ENCODE assay signal across 15 cellular contexts in genomic region chr16:81552743-81553079, GRCh38.
DNase-seq lines count a peak whose midpoint lies in the region; ATAC-seq and TF ChIP-seq lines count a peak whose summit lies in the region.
"Had no signal": no experiment of that assay in that cellular context is flagged by ENCODE, and none has a peak within 500 bp of the region (broad histone marks: within the 10 kb centered on the region; RNA-seq: fewer than 3 reads in every experiment).

No MANE protein-coding gene starts in this region.

- no peak for TF ChIP-seq EP300 in gastroesophageal sphincter (IDR thresholded peaks at IDR 0.05)

- H3K27ac ChIP-seq in CD8-positive, alpha-beta memory T cell (ENCODE audit: low read depth, low read length), result no peak overlapping the region
- H3K27ac ChIP-seq in adrenal gland, result peak overlapping the region in 4 of 5 donors; percentile 8 to 82 (median 69)
- H3K27ac ChIP-seq in gastroesophageal sphincter, result peak overlapping the region in 3 of 4 donors; percentile 54 to 69 (median 63)
- no peak overlapping the region for H3K27ac ChIP-seq in tibial artery
- H3K27ac ChIP-seq: parathyroid adenoma had no signal

- H3K27me3 ChIP-seq in CD8-positive, alpha-beta memory T cell (ENCODE audit: insufficient read depth, low read length, poor library complexity, severe bottlenecking), result no peaks in the 10 kb centered on the region
- H3K27me3 ChIP-seq in adrenal gland (no peaks in the 10 kb centered on the region), gastroesophageal sphincter (no peaks in the 10 kb centered on the region), tibial artery (no peaks in the 10 kb centered on the region)

- no peaks in the 10 kb centered on the region for H3K36me3 ChIP-seq in CD8-positive, alpha-beta memory T cell (ENCODE audit: insufficient read depth, low read length)
- H3K36me3 ChIP-seq in adrenal gland (replicated peaks in 1 of 2), result no peaks in the 10 kb centered on the region
- no peaks in the 10 kb centered on the region for H3K36me3 ChIP-seq in gastroesophageal sphincter
- H3K36me3 ChIP-seq in tibial artery, result no peaks in the 10 kb centered on the region

- no peak for ATAC-seq in gastroesophageal sphincter
- no peak for ATAC-seq in T-cell (replicated peaks in 1 of 4)
- ATAC-seq: left colon had no signal

- no peaks in the 10 kb centered on the region for H3K4me1 ChIP-seq in CD8-positive, alpha-beta memory T cell (ENCODE audit: insufficient read depth, low read length)
- H3K4me1 ChIP-seq in adrenal gland (replicated peaks in 1 of 2) (peaks cover 24 to 54% of the 10 kb centered on the region in 2 donors), gastroesophageal sphincter (peaks cover 0 to 32% (median 11%) of the 10 kb centered on the region in 3 donors), tibial artery (peaks cover 0 to 21% (median 13%) of the 10 kb centered on the region in 4 donors)
- H3K4me1 ChIP-seq: parathyroid adenoma had no signal

- no peaks in the 10 kb centered on the region for H3K9me3 Mint-ChIP-seq in CD8-positive, alpha-beta memory T cell
- H3K9me3 Mint-ChIP-seq in T-cell, result no peaks in the 10 kb centered on the region

- H3K27me3 Mint-ChIP-seq in CD8-positive, alpha-beta memory T cell, result no peaks in the 10 kb centered on the region
- H3K27me3 Mint-ChIP-seq in T-cell, result no peaks in the 10 kb centered on the region
- H3K27me3 Mint-ChIP-seq: activated CD4-positive, alpha-beta T cell treated with anti-CD3 and anti-CD28 coated beads, Interleukin-2, amount 10 ng/mL, durations not matched to agents 7 days and 5 days had no signal

- peak overlapping the region in 7 of 8 donors; percentile 63 to 98 (median 81) for H3K27ac Mint-ChIP-seq in CD8-positive, alpha-beta memory T cell
- no peak overlapping the region for H3K27ac Mint-ChIP-seq in T-cell
- H3K27ac Mint-ChIP-seq: activated CD4-positive, alpha-beta T cell treated with anti-CD3 and anti-CD28 coated beads, Interleukin-2, amount 10 ng/mL, durations not matched to agents 7 days and 5 days had no signal

- 79 to 100% (median 93%) methylated on average over 1 of the region's 1 CpG for WGBS in adrenal gland, 4 donors
- WGBS in gastroesophageal sphincter (ENCODE audit: low coverage in 1 of 2), 2 donors, result 86% methylated on average over 1 of the region's 1 CpG; no CpG with 5 or more reads in 1 of the 2 donors

- no peak overlapping the region for H3K4me3 ChIP-seq in CD8-positive, alpha-beta memory T cell (ENCODE audit: low read length)
- no peak overlapping the region for H3K4me3 ChIP-seq in adrenal gland
- no peak overlapping the region for H3K4me3 ChIP-seq in gastroesophageal sphincter
- no peak overlapping the region for H3K4me3 ChIP-seq in tibial artery

- H3K4me3 Mint-ChIP-seq in CD8-positive, alpha-beta memory T cell, result no peak overlapping the region
- no peak overlapping the region for H3K4me3 Mint-ChIP-seq in T-cell
- H3K4me3 Mint-ChIP-seq: activated CD4-positive, alpha-beta T cell treated with anti-CD3 and anti-CD28 coated beads, Interleukin-2, amount 10 ng/mL, durations not matched to agents 7 days and 5 days had no signal

- intact Hi-C loops in adrenal gland (cut with DNase I) (no loop called here), posterior vena cava (cut with DNase I) (no loop called here), tibial artery (cut with DNase I; ENCODE audit: low total_unique reads) (no loop called here)

- CTCF ChIA-PET in CD8-positive, alpha-beta memory T cell (lab: Charles Lee), result no interaction called here
- CTCF ChIA-PET in T-cell (lab: Charles Lee), result no interaction called here

- TF ChIP-seq POLR2A in adrenal gland (IDR thresholded peaks at IDR 0.05) (no peak), gastroesophageal sphincter (IDR thresholded peaks at IDR 0.05) (no peak)

- TF ChIP-seq CTCF in adrenal gland (IDR thresholded peaks at IDR 0.05) (no peak), gastroesophageal sphincter (IDR thresholded peaks at IDR 0.05) (no peak), tibial artery (IDR thresholded peaks at IDR 0.05) (no peak)

- H3K4me1 Mint-ChIP-seq in CD8-positive, alpha-beta memory T cell, result peaks cover 46 to 83% (median 63%) of the 10 kb centered on the region in 3 donors
- peaks cover 40 to 61% (median 46%) of the 10 kb centered on the region in 3 donors for H3K4me1 Mint-ChIP-seq in T-cell

- no peaks in the 10 kb centered on the region for H3K9me3 ChIP-seq in CD8-positive, alpha-beta memory T cell (ENCODE audit: low read length)
- H3K9me3 ChIP-seq in adrenal gland (replicated peaks in 1 of 3), result no peaks in the 10 kb centered on the region
- no peaks in the 10 kb centered on the region for H3K9me3 ChIP-seq in gastroesophageal sphincter
- no peaks in the 10 kb centered on the region for H3K9me3 ChIP-seq in tibial artery

- H3K36me3 Mint-ChIP-seq in CD8-positive, alpha-beta memory T cell, result peaks cover under 1 to 4% (median 4%) of the 10 kb centered on the region in 3 donors
- peaks cover 19% of the 10 kb centered on the region for H3K36me3 Mint-ChIP-seq in T-cell

- DNase-seq in CD8-positive, alpha-beta memory T cell, result no peak
- no peak for DNase-seq in adrenal gland
- DNase-seq in posterior vena cava (ENCODE audit: low spot score), result peak; percentile 16
- DNase-seq in iPS-NIHi11 (ENCODE audit: low spot score), result no peak
- no peak for DNase-seq in T-cell
- DNase-seq in DMS 273 (lab: John Stamatoyannopoulos, UW; ENCODE audit: unreplicated experiment), result no peak
- DNase-seq in tibial artery, result no peak
- DNase-seq: activated CD4-positive, alpha-beta T cell treated with anti-CD3 and anti-CD28 coated beads, Interleukin-2, amount 10 ng/mL, durations not matched to agents 7 days and 5 days; activated gamma-delta T cell; foreskin melanocyte; left colon; stimulated activated CD4-positive, alpha-beta T cell treated with anti-CD3 and anti-CD28 coated beads, Interleukin-2, amount 100 ng/mL, for 24 hours; T-helper 1 cell had no signal

- POLR2A ChIA-PET in CD8-positive, alpha-beta memory T cell (lab: Charles Lee), result no interaction called here
- POLR2A ChIA-PET in T-cell (lab: Charles Lee), result no interaction called here

Comparison
In these comparisons a context has a peak if more than half of its experiments do, and no peak if none do; other contexts are left out.
1. H3K27ac ChIP-seq: peak in adrenal gland (4 of 5) and gastroesophageal sphincter (3 of 4); none in CD8-positive, alpha-beta memory T cell (single experiment) and tibial artery (0 of 2).
2. H3K27ac Mint-ChIP-seq: peak in CD8-positive, alpha-beta memory T cell (7 of 8); none in T-cell (0 of 2).